ENCODE assay signal across 8 cellular contexts in the genomic region with DNA sequence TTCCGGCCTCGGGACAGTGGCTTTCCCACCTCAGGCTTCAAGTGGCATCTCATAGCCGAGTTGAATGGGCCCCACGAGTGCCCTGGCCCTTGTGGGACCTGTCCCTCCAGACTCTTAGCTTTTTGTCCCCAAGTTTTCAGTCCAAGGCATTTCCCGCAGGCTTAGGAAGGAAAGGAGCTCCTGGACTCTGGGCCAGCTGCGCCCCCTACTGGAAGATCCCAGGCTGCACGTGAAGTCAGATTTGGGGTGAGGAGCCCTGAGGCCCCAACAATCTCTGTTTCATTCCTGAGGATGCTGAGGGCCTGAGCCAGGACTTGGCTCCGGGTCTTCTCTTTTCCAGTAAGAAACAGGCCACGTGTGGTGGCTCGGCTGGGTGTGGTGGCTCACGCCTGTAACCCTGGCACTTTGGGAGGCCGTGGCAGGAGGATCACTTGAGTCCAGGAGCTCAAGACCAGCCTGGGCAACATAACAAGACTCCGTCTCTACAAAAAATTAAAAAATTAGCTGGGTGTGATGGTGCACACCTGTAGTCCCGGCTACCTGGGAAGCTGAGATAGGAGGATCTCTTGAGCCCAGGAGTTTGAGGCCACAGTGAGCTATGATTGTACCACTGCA.
DNase-seq lines count a peak whose midpoint lies in the region; ATAC-seq lines count a peak whose summit lies in the region.

No MANE protein-coding gene starts in this region.

- peak overlapping the region in 6 of 11 experiments; percentile 2 to 38 (median 20); a peak in 5 of 22 replicates for H3K9ac ChIP-seq in BLaER1 treated with 17β-estradiol and CSF1 and Interleukin-3, amounts not matched to agents 10 nM and 100 nM

- peaks cover 4 to 66% (median 33%) of the 10 kb centered on the region in 11 experiments; a peak in 18 of 22 replicates for H3K36me3 ChIP-seq in BLaER1 treated with 17β-estradiol and CSF1 and Interleukin-3, amounts not matched to agents 10 nM and 100 nM

- no peak overlapping the region for H3K4me3 ChIP-seq in BLaER1 treated with 17β-estradiol and CSF1 and Interleukin-3, amounts not matched to agents 10 nM and 100 nM

- H4K20me1 ChIP-seq in BLaER1 treated with 17β-estradiol and CSF1 and Interleukin-3, amounts not matched to agents 10 nM and 100 nM: peaks cover 0 to 8% (median 0%) of the 10 kb centered on the region in 11 experiments; a peak in 3 of 22 replicates

- no peaks in the 10 kb centered on the region for H3K27me3 ChIP-seq in BLaER1 treated with 17β-estradiol and CSF1 and Interleukin-3, amounts not matched to agents 10 nM and 100 nM

- H3K4me2 ChIP-seq in BLaER1 treated with 17β-estradiol and CSF1 and Interleukin-3, amounts not matched to agents 10 nM and 100 nM: peak overlapping the region in 3 of 11 experiments; percentile 48 to 51 (median 49); a peak in 6 of 22 replicates

- no peak for ATAC-seq in HG03196 (IDR thresholded peaks at IDR 0.05; ENCODE audit: unreplicated experiment)
- ATAC-seq in GM18498 (IDR thresholded peaks at IDR 0.05; ENCODE audit: unreplicated experiment): no peak

- intact Hi-C loops in head of caudate nucleus (cut with DNase I) (no loop called here), posterior cingulate gyrus (cut with DNase I) (loop anchor here (1.0 to 10.0 kb wide), 2 partner anchors 105 to 182 kb away; no protein-coding TSS in a partner anchor)

- DNase-seq in GM19238 (ENCODE audit: insufficient read length, low spot score): peak; percentile 48
- DNase-seq in NCI-H82 treated with DMSO at 0.1 percent for 48 hours (lab: John Stamatoyannopoulos, UW; ENCODE audit: unreplicated experiment): peak; percentile 34
- DNase-seq in activated effector memory CD4-positive, alpha-beta T cell treated with Interleukin-2 at 50 U/mL for 16 hours: peak; percentile 2
- DNase-seq in head of caudate nucleus: peak; percentile 47 to 93 (median 82)
- peak; percentile 49 to 95 (median 80) for DNase-seq in posterior cingulate gyrus

- peak overlapping the region in 8 of 11 experiments; percentile 5 to 48 (median 32); a peak in 16 of 22 replicates for H3K27ac ChIP-seq in BLaER1 treated with 17β-estradiol and CSF1 and Interleukin-3, amounts not matched to agents 10 nM and 100 nM

- H3K9me3 ChIP-seq in BLaER1 treated with 17β-estradiol and CSF1 and Interleukin-3, amounts not matched to agents 10 nM and 100 nM (replicated peaks in 1 of 11): no peaks in the 10 kb centered on the region

- H3K4me1 ChIP-seq in BLaER1 treated with 17β-estradiol and CSF1 and Interleukin-3, amounts not matched to agents 10 nM and 100 nM: peaks cover 24 to 76% (median 40%) of the 10 kb centered on the region in 10 experiments

Comparison
In these comparisons a context has a peak if more than half of its experiments do, and no peak if none do; other contexts are left out.
1. DNase-seq: peak in every context shown above with its lines; median percentile 82 in head of caudate nucleus; 80 in posterior cingulate gyrus; 48 in GM19238; 34 in NCI-H82 treated with DMSO at 0.1 percent for 48 hours; 2 in activated effector memory CD4-positive, alpha-beta T cell treated with Interleukin-2 at 50 U/mL for 16 hours.